In the genomic region with DNA sequence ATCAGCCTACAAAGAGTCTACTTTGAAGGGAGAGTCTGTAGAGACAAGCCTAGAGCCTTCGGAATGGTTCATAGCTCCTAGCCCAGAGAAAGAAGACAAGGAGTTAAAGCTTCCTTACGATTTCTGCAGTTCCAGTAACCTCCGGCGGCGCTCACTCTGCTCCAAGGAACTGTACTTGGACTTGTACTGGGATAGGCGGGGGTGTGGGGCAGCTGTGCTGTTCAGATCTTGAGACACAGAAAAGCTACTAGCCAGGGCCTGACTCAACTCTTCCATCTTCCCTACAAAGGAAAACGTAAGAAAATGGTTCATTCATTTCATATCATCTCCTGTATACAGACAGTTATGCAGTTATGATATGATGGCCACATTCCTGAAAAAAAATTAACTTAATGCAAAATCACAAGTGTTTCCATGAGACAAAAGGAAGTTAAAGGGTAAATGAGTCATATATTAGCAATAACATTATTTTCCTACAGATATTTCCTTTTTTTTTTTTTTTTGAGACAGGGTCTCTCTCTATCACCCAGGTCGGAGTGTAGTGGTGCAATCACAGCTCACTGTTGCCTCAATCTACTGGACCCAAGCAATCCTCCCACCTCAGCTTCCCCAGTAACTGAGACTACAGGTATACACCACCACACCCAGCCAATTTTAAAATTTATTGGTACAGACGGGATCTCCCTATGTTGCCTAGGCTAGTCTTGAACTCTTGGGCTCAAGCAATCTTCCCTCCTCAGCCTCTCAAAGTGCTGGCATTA, we compare ENCODE assay signal across 8 cellular contexts. TPM values are rescaled to one million over a fixed set of nuclear protein-coding genes. Genes with fewer than 3 reads are reported as not detected.
DNase-seq lines count a peak whose midpoint lies in the region; ATAC-seq and TF ChIP-seq lines count a peak whose summit lies in the region.

No MANE protein-coding gene starts in this region.

- no peaks in the 10 kb centered on the region for H3K27me3 Mint-ChIP-seq in MCF 10A (ENCODE audit: insufficient read depth, unreplicated experiment)

- peaks cover 5 to 6% of the 10 kb centered on the region in 2 donors for H3K36me3 ChIP-seq in aorta (ENCODE audit: control insufficient read depth in 1 of 2, insufficient read depth in 2 of 2, low read length in 1 of 2)

- H3K4me1 Mint-ChIP-seq in MCF 10A (ENCODE audit: insufficient read depth, unreplicated experiment) = peaks cover 16% of the 10 kb centered on the region

- WGBS in aorta, 2 donors = 15 to 19% methylated on average over 9 of the region's 9 CpGs

- H3K27ac ChIP-seq in aorta (ENCODE audit: low read depth in 1 of 2, low read length in 2 of 2) = peak overlapping the region; percentile 70 to 85

- DNase-seq in stimulated activated CD4-positive, alpha-beta T cell treated with anti-CD3 and anti-CD28 coated beads, Interleukin-15, amount 100 ng/mL, for 24 hours = peak; percentile 49
- no peak for DNase-seq in stimulated activated CD4-positive, alpha-beta T cell treated with anti-CD3 and anti-CD28 coated beads, Interleukin-4, amount 100 ng/mL, for 1 hour
- DNase-seq in MCF 10A (ENCODE audit: unreplicated experiment) = peak; percentile 81
- DNase-seq in lung microvascular endothelial cell (ENCODE audit: low read depth in 2 of 2) = peak; percentile 55 to 92
- DNase-seq in aorta = peak; percentile 92 to 93
- no peak for DNase-seq in occipital lobe (lab: John Stamatoyannopoulos, UW)

- peak overlapping the region; percentile 62 for H3K4me3 Mint-ChIP-seq in MCF 10A (ENCODE audit: unreplicated experiment)

- POLR2A ChIA-PET in MCF 10A (lab: Yijun Ruan, JAX) = interaction anchor here (0.5 to 4.9 kb wide), 21 partner anchors 12 to 253 kb away, joined by 3 to 73 read pairs (median 4); partner anchors contain the start of genes IMP3, MAN2C1, PTPN9 and SIN3A

- peak overlapping the region; percentile 88 for H3K27ac Mint-ChIP-seq in MCF 10A (ENCODE audit: low read depth, unreplicated experiment)

- CTCF ChIA-PET in MCF 10A (lab: Yijun Ruan, JAX) = interaction anchor here (0.6 to 2.0 kb wide), 16 partner anchors 13 to 253 kb away, joined by 3 to 12 read pairs (median 5); partner anchors contain the start of genes IMP3, MAN2C1 and SNX33

- no TSS peak for BruUV-seq in MCF 10A (replicated peaks; lab: Mats Ljungman, UMichigan)

- H3K36me3 Mint-ChIP-seq in MCF 10A (ENCODE audit: insufficient read depth, unreplicated experiment) = peaks cover 41% of the 10 kb centered on the region

- H3K4me1 ChIP-seq in aorta (ENCODE audit: control insufficient read depth in 1 of 2, insufficient read depth in 2 of 2, low read length in 2 of 2) = peaks cover 0 to 5% of the 10 kb centered on the region in 2 donors

- TF ChIP-seq CTCF in MCF 10A (IDR thresholded peaks at IDR 0.05; ENCODE audit: unreplicated experiment) = peak; percentile 17

- no peaks in the 10 kb centered on the region for H3K9me3 Mint-ChIP-seq in MCF 10A (ENCODE audit: unreplicated experiment)

- no peaks in the 10 kb centered on the region for H3K9me3 ChIP-seq in aorta (ENCODE audit: control insufficient read depth, low read length)

- intact Hi-C loops in MCF 10A (cut with micrococcal nuclease) = loop anchor here (2.0 to 5.0 kb wide), 3 partner anchors 20 to 254 kb away; partner anchors contain the start of genes IMP3, MAN2C1 and PTPN9
- intact Hi-C loops in aorta (cut with DNase I) = loop anchor here in 1 of 2 donors (5.0 to 10.0 kb wide), 2 partner anchors 44 to 256 kb away; partner anchors contain the start of genes MAN2C1 and PTPN9

- ATAC-seq in aorta (ENCODE audit: low FRiP score) = peak; percentile 88
- no peak for ATAC-seq in HG03442 (IDR thresholded peaks at IDR 0.05; ENCODE audit: unreplicated experiment)
- ATAC-seq in HG03108 (IDR thresholded peaks at IDR 0.05; ENCODE audit: unreplicated experiment) = no peak

- H3K27me3 ChIP-seq in aorta (ENCODE audit: control insufficient read depth in 1 of 2, insufficient read depth in 2 of 2, low read length in 1 of 2) = no peaks in the 10 kb centered on the region

- H3K4me3 ChIP-seq in aorta (ENCODE audit: low read length in 2 of 2) = peak overlapping the region in 1 of 2 donors; percentile 9

RNA-seq across cellular contexts. Expression of gene SNUPN, which starts 4.6 kb away (rescaled TPM):
- total RNA-seq in MCF 10A (2022) = 23.9 and 28.9 TPM in 2 replicates
- total RNA-seq in lung microvascular endothelial cell = 12.6 and 16.1 TPM in 2 replicates
- total RNA-seq in aorta = 10 to 100 TPM; 16.3 to 20.9 TPM
- 10 to 100 TPM; 17.9 to 18.7 TPM for polyA plus RNA-seq in aorta
- total RNA-seq in occipital lobe = 26.0 TPM

RNA-seq across cellular contexts. Expression of gene IMP3, which starts 19.1 kb away (rescaled TPM):
- total RNA-seq in MCF 10A (2022) (45.8 and 58.0 TPM in 2 replicates), lung microvascular endothelial cell (51.6 and 92.1 TPM in 2 replicates), aorta (10 to 100 TPM; 35.2 to 46.1 TPM), occipital lobe (35.9 TPM)
- polyA plus RNA-seq in aorta = 10 to 100 TPM; 38.7 to 47.0 TPM

RNA-seq across cellular contexts. Expression of gene SNX33, which starts 26.8 kb away (rescaled TPM):
- total RNA-seq in MCF 10A (2022) (14.3 and 15.2 TPM in 2 replicates), lung microvascular endothelial cell (7.6 and 13.3 TPM in 2 replicates), aorta (10 to 100 TPM; 30.9 to 59.5 TPM), occipital lobe (1.4 TPM)
- 10 to 100 TPM in 1 of 2 donors, 1 to 10 TPM in 1; 6.3 to 26.7 TPM for polyA plus RNA-seq in aorta

RNA-seq across cellular contexts. Expression of gene PTPN9, which starts 41.8 kb away (rescaled TPM):
- total RNA-seq in MCF 10A (2022) (31.6 and 33.0 TPM in 2 replicates), lung microvascular endothelial cell (9.2 and 9.7 TPM in 2 replicates), aorta (10 to 100 TPM; 25.0 to 37.9 TPM), occipital lobe (29.3 TPM)
- 10 to 100 TPM in 1 of 2 donors, 1 to 10 TPM in 1; 9.8 to 17.1 TPM for polyA plus RNA-seq in aorta

Comparison
In these comparisons a context has a peak if more than half of its experiments do, and no peak if none do; other contexts are left out.
1. DNase-seq: peak in stimulated activated CD4-positive, alpha-beta T cell treated with anti-CD3 and anti-CD28 coated beads, Interleukin-15, amount 100 ng/mL, for 24 hours (single experiment), MCF 10A (single experiment), lung microvascular endothelial cell (2 of 2) and aorta (2 of 2); none in stimulated activated CD4-positive, alpha-beta T cell treated with anti-CD3 and anti-CD28 coated beads, Interleukin-4, amount 100 ng/mL, for 1 hour (single experiment) and occipital lobe (single experiment).